30 cellular contexts compared by ENCODE assay signal in the genomic region with DNA sequence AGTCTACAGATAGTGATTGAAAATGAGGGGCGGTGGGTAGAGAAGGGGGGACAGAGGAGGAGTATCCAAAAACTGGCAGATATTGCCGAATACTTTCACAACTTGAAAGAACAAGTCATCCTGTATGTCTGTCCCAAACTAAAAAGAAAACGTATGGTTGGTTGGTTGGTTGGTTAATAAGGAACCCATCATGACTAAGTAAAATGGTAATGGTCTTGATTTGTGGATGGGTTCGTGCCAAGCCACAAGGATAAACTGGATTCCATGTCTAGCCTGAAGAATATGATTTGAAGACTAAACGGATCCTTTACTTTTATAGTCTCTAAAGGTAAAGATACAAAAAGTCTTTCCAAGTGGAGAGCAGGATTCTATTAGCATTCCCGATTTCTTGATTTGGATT.
"Had no signal": no experiment of that assay in that cellular context is flagged by ENCODE, and none has a peak within 500 bp of the region (broad histone marks: within the 10 kb centered on the region; RNA-seq: fewer than 3 reads in every experiment).

No MANE protein-coding gene starts in this region.

- DNase-seq: activated B cell treated with CpG ODN at 0.5 μM for 24 hours; activated CD4-positive, alpha-beta T cell treated with anti-CD3 and anti-CD28 coated beads for 48 hours; activated CD4-positive, alpha-beta T cell treated with anti-CD3 and anti-CD28 coated beads, Interleukin-2, amount 50 U/mL, for 1 hour; activated CD4-positive, alpha-beta T cell treated with anti-CD3 and anti-CD28 coated beads, Interleukin-2, amount 50 U/mL, for 48 hours; activated CD8-positive, alpha-beta memory T cell treated with anti-CD3 and anti-CD28 coated beads for 24 hours; activated CD8-positive, alpha-beta T cell treated with anti-CD3 and anti-CD28 coated beads for 36 hours; activated effector memory CD4-positive, alpha-beta T cell treated with Interleukin-2 at 50 U/mL for 16 hours; activated gamma-delta T cell treated with Interleukin-2 at 50 U/mL for 16 hours; activated naive CD4-positive, alpha-beta T cell treated with anti-CD3 and anti-CD28 coated beads, Interleukin-2, amount 50 U/mL, for 16 hours; activated naive CD4-positive, alpha-beta T cell treated with Interleukin-2 at 50 U/mL for 16 hours; activated T-cell treated with anti-CD3 and anti-CD28 coated beads, Interleukin-2, amount 50 U/mL, for 4 hours; amniotic stem cell; anterior cingulate cortex; body of pancreas; caudate nucleus; cerebellar nuclear complex; colonic mucosa; effector CD8-positive, alpha-beta T cell; foreskin melanocyte; head of caudate nucleus; T-helper 1 cell; T-helper 17 cell; T1000; WERI-Rb-1 had no signal

- FAIRE-seq: endometrium, endothelial cell of umbilical vein had no signal

- H3K4me1 ChIP-seq: body of pancreas, colonic mucosa, esophagus muscularis mucosa, gastroesophageal sphincter had no signal

- H3K36me3 ChIP-seq: colonic mucosa, WERI-Rb-1 had no signal

- H3K4me3 ChIP-seq: body of pancreas, colonic mucosa, esophagus muscularis mucosa, gastroesophageal sphincter had no signal

- H3K9me3 ChIP-seq: body of pancreas, colonic mucosa, esophagus muscularis mucosa, gastroesophageal sphincter had no signal

- H3K27ac ChIP-seq: body of pancreas, colonic mucosa, esophagus muscularis mucosa, gastroesophageal sphincter, WERI-Rb-1 had no signal

- H3K27me3 ChIP-seq: body of pancreas, colonic mucosa, esophagus muscularis mucosa, gastroesophageal sphincter had no signal

- ATAC-seq: activated CD4-positive, CD25-positive, alpha-beta regulatory T cell treated with anti-CD3 and anti-CD28 coated beads, Interleukin-2, amount 50 U/mL, for 24 hours; activated CD8-positive, alpha-beta T cell treated with anti-CD3 and anti-CD28 coated beads for 36 hours; activated T-cell treated with anti-CD3 and anti-CD28 coated beads, Interleukin-2, amount 50 U/mL, for 4 hours; activated T-helper 17 cell treated with anti-CD3 and anti-CD28 coated beads, Interleukin-2, amount 50 U/mL, for 72 hours; body of pancreas; gastroesophageal sphincter; T-helper 17 cell had no signal
